ENCODE assay signal across 8 cellular contexts in the genomic region with DNA sequence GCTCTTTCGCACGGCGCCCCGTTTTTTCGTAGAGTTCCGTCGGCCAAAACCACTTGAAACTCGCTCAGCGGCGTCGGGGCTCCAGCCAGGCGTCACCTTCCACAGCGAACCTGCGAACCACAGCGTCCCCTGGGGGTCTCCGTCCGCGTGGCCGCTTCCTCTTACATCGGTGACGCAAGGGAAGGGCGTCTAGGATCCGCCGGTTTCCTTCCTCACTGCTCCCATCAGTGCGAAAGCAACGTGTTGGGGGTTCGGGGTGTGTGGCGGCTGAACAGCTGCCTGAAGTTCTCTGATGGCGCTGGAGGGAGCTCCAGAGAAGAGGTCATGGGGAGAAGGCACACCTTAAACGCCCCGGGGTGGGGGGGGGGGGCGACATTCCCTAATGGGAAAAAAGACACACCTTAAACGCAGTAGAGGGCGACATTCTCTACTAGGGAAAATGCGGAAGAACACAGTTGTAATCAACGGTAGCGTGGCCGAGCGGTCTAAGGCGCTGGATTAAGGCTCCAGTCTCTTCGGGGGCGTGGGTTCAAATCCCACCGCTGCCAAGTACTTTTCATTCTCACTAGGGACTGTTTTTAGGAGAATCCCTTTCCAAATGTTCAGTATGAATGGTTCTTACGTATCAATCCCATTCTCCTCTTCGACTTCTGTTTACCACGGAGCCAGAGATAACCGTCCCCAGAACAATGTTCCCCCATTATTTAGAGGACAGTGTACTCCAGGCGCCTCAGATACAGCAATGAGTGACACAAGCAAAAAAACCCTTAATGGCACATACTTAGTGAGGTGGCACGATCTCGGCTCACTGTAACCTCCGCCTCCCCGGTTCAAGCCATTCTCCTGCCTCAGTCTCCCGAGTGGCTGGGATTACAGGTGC. TPM values are rescaled to one million over a fixed set of nuclear protein-coding genes. Genes with fewer than 3 reads are reported as not detected.
A peak's percentile ranks its signal among the peaks of the same experiment; 100 is the strongest.
DNase-seq lines count a peak whose midpoint lies in the region; ATAC-seq, FAIRE-seq and TF ChIP-seq lines count a peak whose summit lies in the region.

No MANE protein-coding gene starts in this region.

- peaks cover 14% of the 10 kb centered on the region for H3K27me3 ChIP-seq in mononuclear cell (ENCODE audit: insufficient read depth, low read length)

- peak; percentile 65 for FAIRE-seq in A204.1 (lab: Jason Lieb, UNC)

- DNase-seq in HT-29 (ENCODE audit: low spot score): peak; percentile 90
- peak; percentile 89 for DNase-seq in activated CD8-positive, alpha-beta T cell treated with anti-CD3 and anti-CD28 coated beads for 36 hours
- peak; percentile 52 for DNase-seq in effector CD8-positive, alpha-beta T cell (lab: John Stamatoyannopoulos, UW)
- no peak for DNase-seq in occipital lobe (lab: John Stamatoyannopoulos, UW)
- DNase-seq in kidney glomerular epithelial cell (lab: John Stamatoyannopoulos, UW): no peak

- H3K4me1 ChIP-seq in mononuclear cell (ENCODE audit: insufficient read depth, low read length): peaks cover 19% of the 10 kb centered on the region

- TF ChIP-seq CTCF in activated CD8-positive, alpha-beta T cell treated with anti-CD3 and anti-CD28 coated beads for 36 hours (IDR thresholded peaks at IDR 0.05): peak; percentile 67

- peaks cover 27% of the 10 kb centered on the region for H3K27me3 Mint-ChIP-seq in activated CD8-positive, alpha-beta T cell treated with anti-CD3 and anti-CD28 coated beads for 36 hours
- peaks cover 41% of the 10 kb centered on the region for H3K27me3 Mint-ChIP-seq in stimulated activated memory B cell treated with anti-CD40 and anti-IgM and Interleukin-4, amounts not matched to agents 10 μg/mL and 1 μg/mL and 100 μg/mL, for 72 hours

- no peaks in the 10 kb centered on the region for H3K36me3 Mint-ChIP-seq in activated CD8-positive, alpha-beta T cell treated with anti-CD3 and anti-CD28 coated beads for 36 hours (ENCODE audit: low read depth)
- H3K36me3 Mint-ChIP-seq in stimulated activated memory B cell treated with anti-CD40 and anti-IgM and Interleukin-4, amounts not matched to agents 10 μg/mL and 1 μg/mL and 100 μg/mL, for 72 hours: no peaks in the 10 kb centered on the region

- CTCF ChIA-PET in activated CD8-positive, alpha-beta T cell treated with anti-CD3 and anti-CD28 coated beads for 36 hours (lab: Charles Lee): interaction anchor here (1.0 kb wide), 1 partner anchor 152 kb away, joined by 4 read pairs; no protein-coding TSS in a partner anchor

- peaks cover 25% of the 10 kb centered on the region for H3K4me1 Mint-ChIP-seq in activated CD8-positive, alpha-beta T cell treated with anti-CD3 and anti-CD28 coated beads for 36 hours (ENCODE audit: low read depth)
- H3K4me1 Mint-ChIP-seq in stimulated activated memory B cell treated with anti-CD40 and anti-IgM and Interleukin-4, amounts not matched to agents 10 μg/mL and 1 μg/mL and 100 μg/mL, for 72 hours: peaks cover 7% of the 10 kb centered on the region

- ATAC-seq in activated CD8-positive, alpha-beta T cell treated with anti-CD3 and anti-CD28 coated beads for 36 hours: peak; percentile 86
- ATAC-seq in stimulated activated memory B cell treated with anti-CD40 and anti-IgM and Interleukin-4, amounts not matched to agents 10 μg/mL and 1 μg/mL and 100 μg/mL, for 72 hours: no peak

- intact Hi-C loops in activated CD8-positive, alpha-beta T cell treated with anti-CD3 and anti-CD28 coated beads for 36 hours (cut with micrococcal nuclease): loop anchor here (10.0 kb wide), 2 partner anchors 124 to 154 kb away; no protein-coding TSS in a partner anchor

- H3K27ac Mint-ChIP-seq in activated CD8-positive, alpha-beta T cell treated with anti-CD3 and anti-CD28 coated beads for 36 hours: no peak overlapping the region
- H3K27ac Mint-ChIP-seq in stimulated activated memory B cell treated with anti-CD40 and anti-IgM and Interleukin-4, amounts not matched to agents 10 μg/mL and 1 μg/mL and 100 μg/mL, for 72 hours: no peak overlapping the region

- no peaks in the 10 kb centered on the region for H3K9me3 Mint-ChIP-seq in activated CD8-positive, alpha-beta T cell treated with anti-CD3 and anti-CD28 coated beads for 36 hours
- H3K9me3 Mint-ChIP-seq in stimulated activated memory B cell treated with anti-CD40 and anti-IgM and Interleukin-4, amounts not matched to agents 10 μg/mL and 1 μg/mL and 100 μg/mL, for 72 hours: peaks cover 8% of the 10 kb centered on the region

- H3K4me3 Mint-ChIP-seq in activated CD8-positive, alpha-beta T cell treated with anti-CD3 and anti-CD28 coated beads for 36 hours: peak overlapping the region; percentile 79
- H3K4me3 Mint-ChIP-seq in stimulated activated memory B cell treated with anti-CD40 and anti-IgM and Interleukin-4, amounts not matched to agents 10 μg/mL and 1 μg/mL and 100 μg/mL, for 72 hours: peak overlapping the region; percentile 21

- H3K9me3 ChIP-seq in mononuclear cell (ENCODE audit: low read depth, low read length): no peaks in the 10 kb centered on the region

- POLR2A ChIA-PET in activated CD8-positive, alpha-beta T cell treated with anti-CD3 and anti-CD28 coated beads for 36 hours (lab: Charles Lee): interaction anchor here (0.5 kb wide), 1 partner anchor 151 kb away, joined by 4 read pairs; no protein-coding TSS in a partner anchor

- peak overlapping the region; percentile 7 for H3K4me3 ChIP-seq in mononuclear cell (ENCODE audit: low read length)

RNA-seq across cellular contexts. Expression of a gene that starts 16.3 kb away (rescaled TPM):
- 1.1 and 1.2 TPM in 2 replicates for total RNA-seq in HT-29 (2014; rRNA removed; shearing (Covaris generic))
- under 1 TPM; 0.31 to 0.43 TPM for total RNA-seq in activated CD8-positive, alpha-beta T cell treated with anti-CD3 and anti-CD28 coated beads for 36 hours
- total RNA-seq in mononuclear cell (0.10 TPM), occipital lobe (8.9 TPM)

RNA-seq across cellular contexts. Expression of a gene that starts 56.2 kb away (rescaled TPM):
- total RNA-seq in HT-29 (2014; rRNA removed; shearing (Covaris generic)): not detected in 2 replicates
- total RNA-seq in activated CD8-positive, alpha-beta T cell treated with anti-CD3 and anti-CD28 coated beads for 36 hours: not detected
- total RNA-seq in mononuclear cell (not detected), occipital lobe (not detected)

Comparison
In these comparisons a context has a peak if more than half of its experiments do, and no peak if none do; other contexts are left out.
1. DNase-seq: peak in HT-29 (single experiment), activated CD8-positive, alpha-beta T cell treated with anti-CD3 and anti-CD28 coated beads for 36 hours (single experiment) and effector CD8-positive, alpha-beta T cell (single experiment); none in occipital lobe (single experiment) and kidney glomerular epithelial cell (single experiment).